In genomic region chr4:158604369-158604768, GRCh38 we compare ENCODE assay signal across 24 cellular contexts.
"Had no signal": no experiment of that assay in that cellular context is flagged by ENCODE, and none has a peak within 500 bp of the region (broad histone marks: within the 10 kb centered on the region; RNA-seq: fewer than 3 reads in every experiment).

No MANE protein-coding gene starts in this region.

- H3K27ac ChIP-seq: coronary artery, epithelial cell of prostate, esophagus squamous epithelium, gastrocnemius medialis, heart right ventricle, left lung, lower lobe of right lung had no signal

- H3K36me3 ChIP-seq: esophagus squamous epithelium, gastrocnemius medialis, heart right ventricle, left lung, lower lobe of right lung had no signal

- H3K9me3 ChIP-seq: esophagus squamous epithelium, gastrocnemius medialis, left lung, lower lobe of right lung, mucosa of descending colon had no signal

- H3K27me3 ChIP-seq: dorsolateral prefrontal cortex, esophagus squamous epithelium, gastrocnemius medialis, heart right ventricle, left lung had no signal

- H3K4me1 ChIP-seq: esophagus squamous epithelium, gastrocnemius medialis, heart right ventricle had no signal

- H3K4me3 ChIP-seq: coronary artery, dorsolateral prefrontal cortex, esophagus squamous epithelium, gastrocnemius medialis, heart right ventricle, left lung, lower lobe of right lung, mucosa of descending colon had no signal

- ATAC-seq: esophagus mucosa; gastrocnemius medialis; heart right ventricle; left cardiac atrium; left lung; left ventricle myocardium superior; lower lobe of right lung; mucosa of descending colon; naive thymus-derived CD8-positive, alpha-beta T cell had no signal

- DNase-seq: dermis blood vessel endothelial cell; dorsolateral prefrontal cortex; effector CD4-positive, alpha-beta T cell; effector memory CD4-positive, alpha-beta T cell; erythroblast; esophagus squamous epithelium; foreskin melanocyte; gastrocnemius medialis; glutamatergic neuron; head of caudate nucleus; heart right ventricle; hippocampal formation; islet precursor cell; left cardiac atrium; left lung; left ventricle myocardium superior; lower lobe of right lung; mesenchymal stem cell; mucosa of descending colon; naive B cell; naive thymus-derived CD8-positive, alpha-beta T cell had no signal
